ENCODE assay signal across 1 cellular context in genomic region chr17:61389670-61390478, GRCh38.
TF ChIP-seq lines count a peak whose summit lies in the region.

No MANE protein-coding gene starts in this region.

TF ChIP-seq in HepG2, 621 proteins besides CTCF, POLR2A, EP300 and RAD21 (continued from another document and continues in another):
- TF ChIP-seq, protein P1, sequence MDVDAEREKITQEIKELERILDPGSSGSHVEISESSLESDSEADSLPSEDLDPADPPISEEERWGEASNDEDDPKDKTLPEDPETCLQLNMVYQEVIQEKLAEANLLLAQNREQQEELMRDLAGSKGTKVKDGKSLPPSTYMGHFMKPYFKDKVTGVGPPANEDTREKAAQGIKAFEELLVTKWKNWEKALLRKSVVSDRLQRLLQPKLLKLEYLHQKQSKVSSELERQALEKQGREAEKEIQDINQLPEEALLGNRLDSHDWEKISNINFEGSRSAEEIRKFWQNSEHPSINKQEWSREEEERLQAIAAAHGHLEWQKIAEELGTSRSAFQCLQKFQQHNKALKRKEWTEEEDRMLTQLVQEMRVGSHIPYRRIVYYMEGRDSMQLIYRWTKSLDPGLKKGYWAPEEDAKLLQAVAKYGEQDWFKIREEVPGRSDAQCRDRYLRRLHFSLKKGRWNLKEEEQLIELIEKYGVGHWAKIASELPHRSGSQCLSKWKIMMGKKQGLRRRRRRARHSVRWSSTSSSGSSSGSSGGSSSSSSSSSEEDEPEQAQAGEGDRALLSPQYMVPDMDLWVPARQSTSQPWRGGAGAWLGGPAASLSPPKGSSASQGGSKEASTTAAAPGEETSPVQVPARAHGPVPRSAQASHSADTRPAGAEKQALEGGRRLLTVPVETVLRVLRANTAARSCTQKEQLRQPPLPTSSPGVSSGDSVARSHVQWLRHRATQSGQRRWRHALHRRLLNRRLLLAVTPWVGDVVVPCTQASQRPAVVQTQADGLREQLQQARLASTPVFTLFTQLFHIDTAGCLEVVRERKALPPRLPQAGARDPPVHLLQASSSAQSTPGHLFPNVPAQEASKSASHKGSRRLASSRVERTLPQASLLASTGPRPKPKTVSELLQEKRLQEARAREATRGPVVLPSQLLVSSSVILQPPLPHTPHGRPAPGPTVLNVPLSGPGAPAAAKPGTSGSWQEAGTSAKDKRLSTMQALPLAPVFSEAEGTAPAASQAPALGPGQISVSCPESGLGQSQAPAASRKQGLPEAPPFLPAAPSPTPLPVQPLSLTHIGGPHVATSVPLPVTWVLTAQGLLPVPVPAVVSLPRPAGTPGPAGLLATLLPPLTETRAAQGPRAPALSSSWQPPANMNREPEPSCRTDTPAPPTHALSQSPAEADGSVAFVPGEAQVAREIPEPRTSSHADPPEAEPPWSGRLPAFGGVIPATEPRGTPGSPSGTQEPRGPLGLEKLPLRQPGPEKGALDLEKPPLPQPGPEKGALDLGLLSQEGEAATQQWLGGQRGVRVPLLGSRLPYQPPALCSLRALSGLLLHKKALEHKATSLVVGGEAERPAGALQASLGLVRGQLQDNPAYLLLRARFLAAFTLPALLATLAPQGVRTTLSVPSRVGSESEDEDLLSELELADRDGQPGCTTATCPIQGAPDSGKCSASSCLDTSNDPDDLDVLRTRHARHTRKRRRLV (CRISPR knock-in tag; IDR thresholded peaks at IDR 0.05), result 0 out of 2 replicates have a peak, but pooled peaks have one; percentile 57
- no peak for TF ChIP-seq HNRNPUL1 (IDR thresholded peaks at IDR 0.05; ENCODE audit: low read depth, low read length)
- 0 out of 2 replicates have a peak, but pooled peaks have one; percentile 6 for TF ChIP-seq NCOA2 (CRISPR knock-in tag; IDR thresholded peaks at IDR 0.05)
- TF ChIP-seq TBP (CRISPR knock-in tag; IDR thresholded peaks at IDR 0.05), result no peak
- TF ChIP-seq CEBPG (CRISPR knock-in tag; IDR thresholded peaks at IDR 0.05), result 0 out of 2 replicates have a peak, but pooled peaks have one; percentile 11
- TF ChIP-seq, protein P2, sequence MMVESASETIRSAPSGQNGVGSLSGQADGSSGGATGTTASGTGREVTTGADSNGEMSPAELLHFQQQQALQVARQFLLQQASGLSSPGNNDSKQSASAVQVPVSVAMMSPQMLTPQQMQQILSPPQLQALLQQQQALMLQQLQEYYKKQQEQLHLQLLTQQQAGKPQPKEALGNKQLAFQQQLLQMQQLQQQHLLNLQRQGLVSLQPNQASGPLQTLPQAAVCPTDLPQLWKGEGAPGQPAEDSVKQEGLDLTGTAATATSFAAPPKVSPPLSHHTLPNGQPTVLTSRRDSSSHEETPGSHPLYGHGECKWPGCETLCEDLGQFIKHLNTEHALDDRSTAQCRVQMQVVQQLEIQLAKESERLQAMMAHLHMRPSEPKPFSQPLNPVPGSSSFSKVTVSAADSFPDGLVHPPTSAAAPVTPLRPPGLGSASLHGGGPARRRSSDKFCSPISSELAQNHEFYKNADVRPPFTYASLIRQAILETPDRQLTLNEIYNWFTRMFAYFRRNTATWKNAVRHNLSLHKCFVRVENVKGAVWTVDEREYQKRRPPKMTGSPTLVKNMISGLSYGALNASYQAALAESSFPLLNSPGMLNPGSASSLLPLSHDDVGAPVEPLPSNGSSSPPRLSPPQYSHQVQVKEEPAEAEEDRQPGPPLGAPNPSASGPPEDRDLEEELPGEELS (CRISPR knock-in tag; IDR thresholded peaks at IDR 0.05), result 0 out of 2 replicates have a peak, but pooled peaks have one; percentile 23
- TF ChIP-seq ZNF501 (CRISPR knock-in tag; IDR thresholded peaks at IDR 0.05), result peak; percentile 56; the same call in 1 of the 2 replicates
- TF ChIP-seq, protein P3, sequence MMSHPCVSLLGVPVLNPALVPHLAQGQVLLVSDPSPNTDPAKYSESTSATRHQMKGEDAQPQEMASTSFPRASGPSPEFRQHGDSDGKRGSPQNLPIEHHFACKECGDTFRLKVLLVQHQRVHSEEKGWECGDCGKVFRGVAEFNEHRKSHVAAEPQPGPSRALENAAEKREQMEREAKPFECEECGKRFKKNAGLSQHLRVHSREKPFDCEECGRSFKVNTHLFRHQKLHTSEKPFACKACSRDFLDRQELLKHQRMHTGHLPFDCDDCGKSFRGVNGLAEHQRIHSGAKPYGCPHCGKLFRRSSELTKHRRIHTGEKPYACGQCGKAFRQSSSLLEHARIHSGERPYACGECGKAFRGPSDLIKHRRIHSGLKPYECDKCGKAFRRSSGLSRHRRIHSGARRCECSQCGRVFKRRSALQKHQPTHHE (CRISPR knock-in tag; IDR thresholded peaks at IDR 0.05; ENCODE audit: borderline replicate concordance), result 0 out of 2 replicates have a peak, but pooled peaks have one; percentile 82
- no peak for TF ChIP-seq ZSCAN12 (CRISPR knock-in tag; IDR thresholded peaks at IDR 0.05)
- peak; percentile 72; the same call in 1 of the 2 replicates for TF ChIP-seq HOXA5 (CRISPR knock-in tag; IDR thresholded peaks at IDR 0.05)
- TF ChIP-seq NFKBIZ (CRISPR knock-in tag; IDR thresholded peaks at IDR 0.05), result no peak
- 0 out of 2 replicates have a peak, but pooled peaks have one; percentile 17 for TF ChIP-seq ZNF280B (CRISPR knock-in tag; IDR thresholded peaks at IDR 0.05; ENCODE audit: borderline replicate concordance)
- TF ChIP-seq, protein P4, sequence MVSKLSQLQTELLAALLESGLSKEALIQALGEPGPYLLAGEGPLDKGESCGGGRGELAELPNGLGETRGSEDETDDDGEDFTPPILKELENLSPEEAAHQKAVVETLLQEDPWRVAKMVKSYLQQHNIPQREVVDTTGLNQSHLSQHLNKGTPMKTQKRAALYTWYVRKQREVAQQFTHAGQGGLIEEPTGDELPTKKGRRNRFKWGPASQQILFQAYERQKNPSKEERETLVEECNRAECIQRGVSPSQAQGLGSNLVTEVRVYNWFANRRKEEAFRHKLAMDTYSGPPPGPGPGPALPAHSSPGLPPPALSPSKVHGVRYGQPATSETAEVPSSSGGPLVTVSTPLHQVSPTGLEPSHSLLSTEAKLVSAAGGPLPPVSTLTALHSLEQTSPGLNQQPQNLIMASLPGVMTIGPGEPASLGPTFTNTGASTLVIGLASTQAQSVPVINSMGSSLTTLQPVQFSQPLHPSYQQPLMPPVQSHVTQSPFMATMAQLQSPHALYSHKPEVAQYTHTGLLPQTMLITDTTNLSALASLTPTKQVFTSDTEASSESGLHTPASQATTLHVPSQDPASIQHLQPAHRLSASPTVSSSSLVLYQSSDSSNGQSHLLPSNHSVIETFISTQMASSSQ (IDR thresholded peaks at IDR 0.05; ENCODE audit: low read depth), result no peak
- TF ChIP-seq, protein P4 (CRISPR knock-in tag; IDR thresholded peaks at IDR 0.05; ENCODE audit: borderline replicate concordance), result 0 out of 2 replicates have a peak, but pooled peaks have one; percentile 49
- TF ChIP-seq HIVEP1 (CRISPR knock-in tag; IDR thresholded peaks at IDR 0.05), result peak; percentile 36; the same call in 1 of the 2 replicates
- TF ChIP-seq NCOA5 (CRISPR knock-in tag; IDR thresholded peaks at IDR 0.05), result no peak
- no peak for TF ChIP-seq HOXA7 (CRISPR knock-in tag; IDR thresholded peaks at IDR 0.05)
- 0 out of 2 replicates have a peak, but pooled peaks have one; percentile 41 for TF ChIP-seq ZMYM3 (CRISPR knock-in tag; IDR thresholded peaks at IDR 0.05)
- 0 out of 2 replicates have a peak, but pooled peaks have one; percentile 6 for TF ChIP-seq ZHX2 (IDR thresholded peaks at IDR 0.05; ENCODE audit: low read depth)
- no peak for TF ChIP-seq ZHX2 (CRISPR knock-in tag; IDR thresholded peaks at IDR 0.05; ENCODE audit: borderline replicate concordance)
- TF ChIP-seq MZF1 (CRISPR knock-in tag; IDR thresholded peaks at IDR 0.05; ENCODE audit: borderline replicate concordance), result no peak
- peak; percentile 86 for TF ChIP-seq HNRNPL (IDR thresholded peaks at IDR 0.05; ENCODE audit: low read depth, low read length)
- 0 out of 2 replicates have a peak, but pooled peaks have one; percentile 33 for TF ChIP-seq ZNF552 (CRISPR knock-in tag; IDR thresholded peaks at IDR 0.05; ENCODE audit: borderline replicate concordance)
- TF ChIP-seq SSRP1 (CRISPR knock-in tag; IDR thresholded peaks at IDR 0.05), result 0 out of 2 replicates have a peak, but pooled peaks have one; percentile 37
- 0 out of 2 replicates have a peak, but pooled peaks have one; percentile 38 for TF ChIP-seq ZNF879 (CRISPR knock-in tag; IDR thresholded peaks at IDR 0.05)
- TF ChIP-seq LRRFIP1 (CRISPR knock-in tag; conservative IDR thresholded peaks at IDR 0.05), result no peak
- TF ChIP-seq POLR2G (IDR thresholded peaks at IDR 0.05; ENCODE audit: low read depth, low read length), result no peak
- 0 out of 2 replicates have a peak, but pooled peaks have one; percentile 66 for TF ChIP-seq ZNF567 (CRISPR knock-in tag; IDR thresholded peaks at IDR 0.05; ENCODE audit: borderline replicate concordance)
- TF ChIP-seq RXRB (CRISPR knock-in tag; IDR thresholded peaks at IDR 0.05; ENCODE audit: borderline replicate concordance), result peak; percentile 51; the same call in 1 of the 2 replicates
- TF ChIP-seq FOSL2 (CRISPR knock-in tag; IDR thresholded peaks at IDR 0.05), result peak; percentile 63
- TF ChIP-seq ZBTB7A (CRISPR knock-in tag; IDR thresholded peaks at IDR 0.05), result peak; percentile 71; the same call in 1 of the 2 replicates
